1 cellular context compared by ENCODE assay signal in the genomic region with DNA sequence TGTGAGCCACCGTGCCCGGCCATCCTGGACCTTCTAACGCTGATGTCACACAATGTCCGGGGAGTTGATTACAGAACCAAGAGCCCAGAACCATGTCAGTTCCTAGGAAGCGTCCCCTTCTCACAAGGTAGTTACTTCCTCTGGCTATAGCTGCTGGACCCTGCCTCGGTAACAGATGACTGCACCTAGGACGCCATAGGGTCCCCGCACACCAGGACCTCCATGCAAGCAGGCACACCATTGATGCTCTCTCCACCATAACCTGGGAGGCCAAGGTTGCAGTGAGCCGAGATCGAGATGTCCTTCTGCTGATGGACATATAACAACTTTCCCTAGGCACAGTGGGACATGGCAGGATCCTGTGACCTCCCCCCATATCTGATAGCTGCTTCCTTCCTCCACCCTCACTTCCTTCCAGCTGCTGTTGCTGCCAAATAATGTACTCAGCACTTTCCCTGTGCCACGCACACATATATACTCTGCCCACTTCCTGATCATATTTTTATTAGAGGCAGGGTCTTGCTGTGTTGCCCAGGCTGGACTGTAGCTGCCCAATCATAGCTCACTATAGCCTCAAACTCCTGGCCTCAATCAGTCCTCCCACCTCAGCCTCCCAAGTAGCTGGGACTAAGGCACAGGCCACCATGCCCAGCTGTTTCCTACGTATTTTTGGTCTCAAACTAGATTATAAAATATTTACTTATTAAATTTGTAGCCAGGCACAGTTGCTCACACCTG.
TF ChIP-seq lines count a peak whose summit lies in the region.

No MANE protein-coding gene starts in this region.

TF ChIP-seq in SK-N-SH treated with all-trans-retinoic acid at 6 μM for 48 hours, 23 proteins besides CTCF, POLR2A, EP300 and RAD21 (continued from another document):
- TF ChIP-seq TOX (CRISPR knock-in tag; IDR thresholded peaks at IDR 0.05; ENCODE audit: borderline replicate concordance): no peak
- no peak for TF ChIP-seq CREB5 (CRISPR knock-in tag; IDR thresholded peaks at IDR 0.05; ENCODE audit: low read depth)
- no peak for TF ChIP-seq TSHZ2 (CRISPR knock-in tag; IDR thresholded peaks at IDR 0.05)
